ENCODE assay signal across 8 cellular contexts in genomic region chr10:33330543-33331019, GRCh38.
DNase-seq lines count a peak whose midpoint lies in the region; ATAC-seq and TF ChIP-seq lines count a peak whose summit lies in the region.

No MANE protein-coding gene starts in this region.

- no peak overlapping the region for H3K27ac ChIP-seq in DND-41 (ENCODE audit: low read length)

- DNase-seq in DND-41 (peak; percentile 80), NCI-H345 treated with DMSO at 0.1 percent for 48 hours (lab: John Stamatoyannopoulos, UW; ENCODE audit: unreplicated experiment) (peak; percentile 49), choroid plexus epithelial cell (ENCODE audit: low read depth) (peak; percentile 94), left kidney (ENCODE audit: low read depth, low spot score) (peak; percentile 93)
- peak; percentile 75 for DNase-seq in activated CD4-positive, alpha-beta T cell treated with anti-CD3 and anti-CD28 coated beads for 24 hours (ENCODE audit: low read depth in 2 of 2)
- peak; percentile 77 for DNase-seq in stimulated activated CD4-positive, alpha-beta T cell treated with anti-CD3 and anti-CD28 coated beads, Interleukin-1b, Interleukin-23, amount 100 ng/mL, for 48 hours

- ATAC-seq in DND-41 (ENCODE audit: insufficient read depth, low read depth) (peak; percentile 52), HG02610 (IDR thresholded peaks at IDR 0.05; ENCODE audit: unreplicated experiment) (peak; percentile 60), HG03108 (IDR thresholded peaks at IDR 0.05; ENCODE audit: unreplicated experiment) (no peak)

- peak; percentile 98 for TF ChIP-seq CTCF in DND-41 (IDR thresholded peaks at IDR 0.05; ENCODE audit: borderline replicate concordance, extremely low read depth, low read length, poor library complexity, severe bottlenecking)
- TF ChIP-seq CTCF in choroid plexus epithelial cell (conservative IDR thresholded peaks at IDR 0.05; ENCODE audit: low read depth, low read length): peak; percentile 96

- no peaks in the 10 kb centered on the region for H4K20me1 ChIP-seq in DND-41 (ENCODE audit: insufficient read depth, low read length)

- H3K4me3 ChIP-seq in DND-41 (ENCODE audit: low read depth in 1 of 2, low read length in 2 of 2) (no peak overlapping the region), choroid plexus epithelial cell (ENCODE audit: low read depth, low read length) (peak overlapping the region; percentile 94)

- H3K9me3 ChIP-seq in DND-41 (ENCODE audit: insufficient read depth, low read length, severe bottlenecking): no peaks in the 10 kb centered on the region

- no peaks in the 10 kb centered on the region for H3K36me3 ChIP-seq in DND-41 (ENCODE audit: insufficient read depth, low read length)

- peak overlapping the region; percentile 41; the same call in 1 of the 2 replicates for H3K4me2 ChIP-seq in DND-41 (ENCODE audit: insufficient read depth, low read length)

- H3K27me3 ChIP-seq in DND-41 (ENCODE audit: insufficient read depth, low read length, poor library complexity): peaks cover 7% of the 10 kb centered on the region

- peak overlapping the region; percentile 22; the same call in 1 of the 2 replicates for H2AFZ ChIP-seq in DND-41 (ENCODE audit: low read depth, low read length)

- H3K9ac ChIP-seq in DND-41 (ENCODE audit: low read depth, low read length): no peak overlapping the region

- H3K79me2 ChIP-seq in DND-41 (ENCODE audit: insufficient read depth, low read length): no peaks in the 10 kb centered on the region

- peaks cover 41% of the 10 kb centered on the region for H3K4me1 ChIP-seq in DND-41 (ENCODE audit: insufficient read depth, low read length)
